In the genomic region with DNA sequence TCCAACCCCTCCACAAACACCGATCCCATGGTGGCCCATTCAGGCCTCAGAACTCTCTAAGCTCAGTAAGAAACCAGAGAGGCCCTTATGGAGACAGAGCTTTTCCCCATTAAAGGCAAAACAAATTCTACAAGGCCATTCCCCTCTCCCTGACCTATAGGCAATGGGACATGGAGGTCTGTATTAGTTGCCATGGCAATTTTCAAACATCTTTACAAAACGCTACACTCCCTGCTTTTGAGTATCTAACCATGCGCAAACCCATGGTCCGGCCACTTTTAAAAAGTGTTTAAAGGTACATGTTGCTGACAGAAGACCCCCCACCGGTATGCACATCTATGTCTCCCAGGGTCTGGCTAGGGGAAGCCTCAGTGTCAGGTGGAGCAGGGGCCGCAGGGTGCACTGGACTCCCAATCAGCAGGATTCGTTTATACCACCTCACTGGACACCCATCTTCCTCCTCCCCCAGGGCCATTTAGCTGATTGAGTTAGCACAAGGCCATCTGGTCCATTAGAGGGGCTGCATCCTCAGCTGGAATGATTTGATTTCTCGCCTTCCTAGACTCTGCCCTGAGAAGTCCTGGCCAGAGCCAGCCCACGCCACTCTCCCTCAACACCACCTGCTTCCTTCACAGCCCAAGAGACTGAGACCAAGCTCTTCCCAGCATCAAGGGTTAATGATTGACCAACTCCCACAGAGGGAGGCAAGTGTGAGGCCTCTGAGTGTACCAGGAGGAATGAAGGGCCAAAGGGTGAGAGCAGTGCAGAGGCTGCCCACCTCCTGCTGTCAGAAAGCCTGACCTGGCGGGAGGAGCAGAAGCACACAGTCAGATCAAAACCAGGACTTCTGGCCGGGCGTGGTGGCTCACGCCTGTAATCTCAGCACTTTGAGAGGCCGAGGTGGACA, we compare ENCODE assay signal across 13 cellular contexts. TPM values are rescaled to one million over a fixed set of nuclear protein-coding genes. Genes with fewer than 3 reads are reported as not detected.
DNase-seq lines count a peak whose midpoint lies in the region; ATAC-seq lines count a peak whose summit lies in the region.
"Had no signal": no experiment of that assay in that cellular context is flagged by ENCODE, and none has a peak within 500 bp of the region (broad histone marks: within the 10 kb centered on the region; RNA-seq: fewer than 3 reads in every experiment).

No MANE protein-coding gene starts in this region.

- peaks cover 56% of the 10 kb centered on the region for H3K36me3 Mint-ChIP-seq in activated T-helper 1 cell treated with anti-CD3 and anti-CD28 coated beads, Interleukin-12 subunit alpha, Interleukin-12 subunit beta, Interleukin-2, Interleukin-4 antibody, amounts not matched to agents 30 ng/mL and 10 ng/mL and 1 ng/mL, durations not matched to agents 14 hours and 24 hours and 36 hours (ENCODE audit: low read depth)

- H3K4me3 ChIP-seq in subcutaneous abdominal adipose tissue (ENCODE audit: low read depth in 1 of 5, low read length in 5 of 5), result no peak overlapping the region
- H3K4me3 ChIP-seq: ascending aorta had no signal

- H3K4me3 Mint-ChIP-seq in activated T-helper 1 cell treated with anti-CD3 and anti-CD28 coated beads, Interleukin-12 subunit alpha, Interleukin-12 subunit beta, Interleukin-2, Interleukin-4 antibody, amounts not matched to agents 30 ng/mL and 10 ng/mL and 1 ng/mL, durations not matched to agents 14 hours and 24 hours and 36 hours, result no peak overlapping the region
- H3K4me3 Mint-ChIP-seq: naive thymus-derived CD4-positive, alpha-beta T cell had no signal

- H3K9me3 Mint-ChIP-seq in activated T-helper 1 cell treated with anti-CD3 and anti-CD28 coated beads, Interleukin-12 subunit alpha, Interleukin-12 subunit beta, Interleukin-2, Interleukin-4 antibody, amounts not matched to agents 30 ng/mL and 10 ng/mL and 1 ng/mL, durations not matched to agents 14 hours and 24 hours and 36 hours, result no peaks in the 10 kb centered on the region
- H3K9me3 Mint-ChIP-seq: naive thymus-derived CD4-positive, alpha-beta T cell had no signal

- H3K27ac Mint-ChIP-seq in activated T-helper 1 cell treated with anti-CD3 and anti-CD28 coated beads, Interleukin-12 subunit alpha, Interleukin-12 subunit beta, Interleukin-2, Interleukin-4 antibody, amounts not matched to agents 30 ng/mL and 10 ng/mL and 1 ng/mL, durations not matched to agents 14 hours and 24 hours and 36 hours, result peak overlapping the region; percentile 58

- ATAC-seq in HG03025 (IDR thresholded peaks at IDR 0.05; ENCODE audit: low FRiP score, unreplicated experiment), result no peak
- no peak for ATAC-seq in GM19467 (IDR thresholded peaks at IDR 0.05; ENCODE audit: unreplicated experiment)
- ATAC-seq: naive thymus-derived CD4-positive, alpha-beta T cell had no signal

- H3K4me1 ChIP-seq in subcutaneous abdominal adipose tissue (ENCODE audit: control insufficient read depth in 5 of 5, insufficient read depth in 5 of 5, low read length in 5 of 5), result peaks cover 0 to 6% (median 0%) of the 10 kb centered on the region in 5 donors
- H3K4me1 ChIP-seq: ascending aorta had no signal

- H3K27ac ChIP-seq in subcutaneous abdominal adipose tissue (ENCODE audit: low read depth, low read length), result peak overlapping the region; percentile 65
- H3K27ac ChIP-seq: ascending aorta had no signal

- H3K36me3 ChIP-seq in subcutaneous abdominal adipose tissue (ENCODE audit: control insufficient read depth in 5 of 5, insufficient read depth in 5 of 5, low read length in 5 of 5), result peaks cover 2 to 97% (median 93%) of the 10 kb centered on the region in 5 donors

- H3K9ac ChIP-seq in subcutaneous abdominal adipose tissue (ENCODE audit: low read length in 5 of 5), result no peak overlapping the region

- intact Hi-C loops in activated T-helper 1 cell treated with anti-CD3 and anti-CD28 coated beads, Interleukin-12 subunit alpha, Interleukin-12 subunit beta, Interleukin-2, Interleukin-4 antibody, amounts not matched to agents 30 ng/mL and 10 ng/mL and 1 ng/mL, durations not matched to agents 14 hours and 24 hours and 36 hours (cut with micrococcal nuclease), result no loop called here

- H3K4me1 Mint-ChIP-seq in activated T-helper 1 cell treated with anti-CD3 and anti-CD28 coated beads, Interleukin-12 subunit alpha, Interleukin-12 subunit beta, Interleukin-2, Interleukin-4 antibody, amounts not matched to agents 30 ng/mL and 10 ng/mL and 1 ng/mL, durations not matched to agents 14 hours and 24 hours and 36 hours (ENCODE audit: low read depth), result no peaks in the 10 kb centered on the region

- DNase-seq in NCI-H82 (lab: John Stamatoyannopoulos, UW) (peak; percentile 66), NCI-H82 treated with DMSO at 0.1 percent for 48 hours (lab: John Stamatoyannopoulos, UW; ENCODE audit: unreplicated experiment) (no peak), kidney glomerular epithelial cell (lab: John Stamatoyannopoulos, UW) (peak; percentile 98), epidermal melanocyte (ENCODE audit: insufficient read length, low spot score) (no peak)
- DNase-seq in activated T-helper 1 cell treated with anti-CD3 and anti-CD28 coated beads, Interleukin-12 subunit alpha, Interleukin-12 subunit beta, Interleukin-2, Interleukin-4 antibody, amounts not matched to agents 30 ng/mL and 10 ng/mL and 1 ng/mL, durations not matched to agents 14 hours and 24 hours and 36 hours (ENCODE audit: low spot score), result no peak
- DNase-seq: 8988T; erythroblast; naive thymus-derived CD4-positive, alpha-beta T cell; stimulated activated CD4-positive, alpha-beta T cell treated with anti-CD3 and anti-CD28 coated beads, Interleukin-15, amount 100 ng/mL, for 24 hours had no signal

- no peaks in the 10 kb centered on the region for H3K9me3 ChIP-seq in subcutaneous abdominal adipose tissue (ENCODE audit: control insufficient read depth in 5 of 5, low read length in 5 of 5)
- H3K9me3 ChIP-seq: ascending aorta had no signal

- H3K27me3 Mint-ChIP-seq in activated T-helper 1 cell treated with anti-CD3 and anti-CD28 coated beads, Interleukin-12 subunit alpha, Interleukin-12 subunit beta, Interleukin-2, Interleukin-4 antibody, amounts not matched to agents 30 ng/mL and 10 ng/mL and 1 ng/mL, durations not matched to agents 14 hours and 24 hours and 36 hours (ENCODE audit: insufficient read depth), result no peaks in the 10 kb centered on the region
- H3K27me3 Mint-ChIP-seq: naive thymus-derived CD4-positive, alpha-beta T cell had no signal

- no peaks in the 10 kb centered on the region for H3K27me3 ChIP-seq in subcutaneous abdominal adipose tissue (ENCODE audit: control insufficient read depth in 5 of 5, insufficient read depth in 4 of 5, low read length in 5 of 5)
- H3K27me3 ChIP-seq: ascending aorta had no signal

RNA-seq across cellular contexts. Expression of a gene that starts 10.9 kb away (rescaled TPM):
- total RNA-seq in activated T-helper 1 cell treated with anti-CD3 and anti-CD28 coated beads, Interleukin-12 subunit alpha, Interleukin-12 subunit beta, Interleukin-2, Interleukin-4 antibody, amounts not matched to agents 30 ng/mL and 10 ng/mL and 1 ng/mL, durations not matched to agents 14 hours and 24 hours and 36 hours, result 200 and 211 TPM in 2 replicates

RNA-seq across cellular contexts. Expression of a gene that starts 22.5 kb away (rescaled TPM):
- 0.39 and 0.73 TPM in 2 replicates for total RNA-seq in activated T-helper 1 cell treated with anti-CD3 and anti-CD28 coated beads, Interleukin-12 subunit alpha, Interleukin-12 subunit beta, Interleukin-2, Interleukin-4 antibody, amounts not matched to agents 30 ng/mL and 10 ng/mL and 1 ng/mL, durations not matched to agents 14 hours and 24 hours and 36 hours
- total RNA-seq: ascending aorta had no signal

RNA-seq across cellular contexts. Expression of a gene that starts 42.7 kb away (rescaled TPM):
- total RNA-seq in activated T-helper 1 cell treated with anti-CD3 and anti-CD28 coated beads, Interleukin-12 subunit alpha, Interleukin-12 subunit beta, Interleukin-2, Interleukin-4 antibody, amounts not matched to agents 30 ng/mL and 10 ng/mL and 1 ng/mL, durations not matched to agents 14 hours and 24 hours and 36 hours, result 20.0 and 21.7 TPM in 2 replicates

RNA-seq across cellular contexts. Expression of a gene that starts 58.7 kb away (rescaled TPM):
- 89.1 and 89.8 TPM in 2 replicates for total RNA-seq in activated T-helper 1 cell treated with anti-CD3 and anti-CD28 coated beads, Interleukin-12 subunit alpha, Interleukin-12 subunit beta, Interleukin-2, Interleukin-4 antibody, amounts not matched to agents 30 ng/mL and 10 ng/mL and 1 ng/mL, durations not matched to agents 14 hours and 24 hours and 36 hours

Comparison
In these comparisons a context has a peak if more than half of its experiments do, and no peak if none do; other contexts are left out.
1. DNase-seq: peak in NCI-H82 (single experiment) and kidney glomerular epithelial cell (single experiment); none in NCI-H82 treated with DMSO at 0.1 percent for 48 hours (single experiment), activated T-helper 1 cell treated with anti-CD3 and anti-CD28 coated beads, Interleukin-12 subunit alpha, Interleukin-12 subunit beta, Interleukin-2, Interleukin-4 antibody, amounts not matched to agents 30 ng/mL and 10 ng/mL and 1 ng/mL, durations not matched to agents 14 hours and 24 hours and 36 hours (single experiment) and epidermal melanocyte (single experiment).